In the genomic region with DNA sequence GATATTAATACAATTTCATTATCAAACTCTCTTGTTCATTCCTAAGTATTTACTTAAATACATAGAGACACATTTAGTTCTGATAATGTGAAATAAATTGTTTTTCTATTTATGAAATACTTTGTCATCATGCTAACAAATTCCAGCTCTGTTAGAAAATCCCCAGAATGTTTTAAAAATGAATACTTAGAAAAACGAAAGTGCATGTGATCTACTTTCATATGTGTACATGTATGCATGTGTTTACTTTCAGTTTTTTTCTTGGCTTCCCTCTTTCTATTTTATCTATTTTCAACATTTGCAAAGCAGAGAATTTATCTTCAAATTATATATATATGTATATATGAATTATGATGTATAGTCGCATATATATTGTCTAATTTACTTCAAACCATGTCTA, we compare ENCODE assay signal across 20 cellular contexts.
"Had no signal": no experiment of that assay in that cellular context is flagged by ENCODE, and none has a peak within 500 bp of the region (broad histone marks: within the 10 kb centered on the region; RNA-seq: fewer than 3 reads in every experiment).

No MANE protein-coding gene starts in this region.

- H3K27ac Mint-ChIP-seq: activated CD8-positive, alpha-beta T cell treated with anti-CD3 and anti-CD28 coated beads for 36 hours; activated naive CD8-positive, alpha-beta T cell treated with anti-CD3 and anti-CD28 coated beads, Interleukin-2, amount 10 ng/mL, durations not matched to agents 7 days and 5 days; activated T-cell treated with anti-CD3 and anti-CD28 coated beads, Interleukin-2, amount 50 U/mL, for 72 hours; activated T-helper 2 cell treated with anti-CD3 and anti-CD28 coated beads, Interferon-gamma antibody, Interleukin-2, Interleukin-4, amounts not matched to agents 10 μg/mL and 5 μg/mL and 100 μg/mL, durations not matched to agents 14 hours and 24 hours and 36 hours had no signal

- H3K27me3 Mint-ChIP-seq: activated CD8-positive, alpha-beta T cell treated with anti-CD3 and anti-CD28 coated beads for 36 hours; activated naive CD8-positive, alpha-beta T cell treated with anti-CD3 and anti-CD28 coated beads, Interleukin-2, amount 10 ng/mL, durations not matched to agents 7 days and 5 days had no signal

- ATAC-seq: activated CD4-positive, CD25-positive, alpha-beta regulatory T cell treated with anti-CD3 and anti-CD28 coated beads, Interleukin-2, amount 50 U/mL, for 24 hours; activated CD8-positive, alpha-beta T cell treated with anti-CD3 and anti-CD28 coated beads for 36 hours; activated T-cell treated with anti-CD3 and anti-CD28 coated beads, Interleukin-2, amount 50 U/mL, for 72 hours; Panc1; Right ventricle myocardium inferior had no signal

- H3K27me3 ChIP-seq: adrenal gland had no signal

- H3K9me3 ChIP-seq: adrenal gland had no signal

- H3K4me3 ChIP-seq: adrenal gland, SK-N-MC had no signal

- H3K36me3 ChIP-seq: adrenal gland had no signal

- H3K4me3 Mint-ChIP-seq: activated CD8-positive, alpha-beta T cell treated with anti-CD3 and anti-CD28 coated beads for 36 hours; activated naive CD8-positive, alpha-beta T cell treated with anti-CD3 and anti-CD28 coated beads, Interleukin-2, amount 10 ng/mL, durations not matched to agents 7 days and 5 days; activated T-cell treated with anti-CD3 and anti-CD28 coated beads, Interleukin-2, amount 50 U/mL, for 72 hours had no signal

- H3K27ac ChIP-seq: adrenal gland, SK-N-MC had no signal

- DNase-seq: activated CD4-positive, alpha-beta T cell treated with anti-CD3 and anti-CD28 coated beads for 4 hours; activated CD8-positive, alpha-beta memory T cell treated with anti-CD3 and anti-CD28 coated beads, Interleukin-2, amount 50 U/mL, for 4 hours; activated CD8-positive, alpha-beta T cell treated with anti-CD3 and anti-CD28 coated beads for 36 hours; activated gamma-delta T cell treated with Interleukin-2 at 50 U/mL for 16 hours; activated naive CD4-positive, alpha-beta T cell treated with anti-CD3 and anti-CD28 coated beads, Interleukin-2, amount 50 U/mL, for 16 hours; activated naive CD8-positive, alpha-beta T cell treated with anti-CD3 and anti-CD28 coated beads, Interleukin-2, amount 10 ng/mL, durations not matched to agents 7 days and 5 days; activated T-cell treated with anti-CD3 and anti-CD28 coated beads, Interleukin-2, amount 50 U/mL, for 72 hours; adrenal gland; anterior cingulate cortex; cerebellar nuclear complex; NCI-H1105; NCI-H187; NCI-H510A treated with DMSO at 0.1 percent for 48 hours; RPMI8226; T-helper 1 cell had no signal

- H3K4me1 Mint-ChIP-seq: activated naive CD8-positive, alpha-beta T cell treated with anti-CD3 and anti-CD28 coated beads, Interleukin-2, amount 10 ng/mL, durations not matched to agents 7 days and 5 days had no signal

- H3K36me3 Mint-ChIP-seq: activated naive CD8-positive, alpha-beta T cell treated with anti-CD3 and anti-CD28 coated beads, Interleukin-2, amount 10 ng/mL, durations not matched to agents 7 days and 5 days had no signal

- H3K4me1 ChIP-seq: adrenal gland had no signal
